14 cellular contexts compared by ENCODE assay signal in genomic region chr1:230976360-230976759, GRCh38. TPM values are rescaled to one million over a fixed set of nuclear protein-coding genes. Genes with fewer than 3 reads are reported as not detected.
A peak's percentile ranks its signal among the peaks of the same experiment; 100 is the strongest.
DNase-seq lines count a peak whose midpoint lies in the region; ATAC-seq and TF ChIP-seq lines count a peak whose summit lies in the region.
"Had no signal": no experiment of that assay in that cellular context is flagged by ENCODE, and none has a peak within 500 bp of the region (broad histone marks: within the 10 kb centered on the region; RNA-seq: fewer than 3 reads in every experiment).

No MANE protein-coding gene starts in this region.

- no peak for ATAC-seq in activated T-helper 17 cell treated with anti-CD3 and anti-CD28 coated beads, Interleukin-2, amount 50 U/mL, for 72 hours (replicated peaks)
- ATAC-seq in naive thymus-derived CD8-positive, alpha-beta T cell = no peak
- ATAC-seq in GM18517 (IDR thresholded peaks at IDR 0.05; ENCODE audit: unreplicated experiment) (no peak), GM19395 (IDR thresholded peaks at IDR 0.05; ENCODE audit: unreplicated experiment) (no peak)

- H3K9me3 Mint-ChIP-seq in activated T-helper 17 cell treated with anti-CD3 and anti-CD28 coated beads, Interleukin-2, amount 50 U/mL, for 72 hours = no peaks in the 10 kb centered on the region
- H3K9me3 Mint-ChIP-seq in naive thymus-derived CD8-positive, alpha-beta T cell = no peaks in the 10 kb centered on the region

- no peaks in the 10 kb centered on the region for H3K9me3 ChIP-seq in BLaER1 treated with 17β-estradiol and CSF1 and Interleukin-3, amounts not matched to agents 10 nM and 100 nM (replicated peaks in 1 of 11)
- H3K9me3 ChIP-seq in HEK293 (ENCODE audit: control insufficient read depth, insufficient read depth, low read depth, low read length) = no peaks in the 10 kb centered on the region
- H3K9me3 ChIP-seq: adrenal gland had no signal

- peak overlapping the region in 2 of 11 experiments; percentile 71 to 79; a peak in 4 of 22 replicates for H3K27ac ChIP-seq in BLaER1 treated with 17β-estradiol and CSF1 and Interleukin-3, amounts not matched to agents 10 nM and 100 nM
- no peak overlapping the region for H3K27ac ChIP-seq in HEK293 (ENCODE audit: extremely low read depth, low read depth, low read length)

- H3K4me3 ChIP-seq in BLaER1 treated with 17β-estradiol and CSF1 and Interleukin-3, amounts not matched to agents 10 nM and 100 nM = no peak overlapping the region
- H3K4me3 ChIP-seq in HEK293 (ENCODE audit: low read depth, low read length) = no peak overlapping the region

- no peak for TF ChIP-seq CTCF in HEK293 (tag by site-specific recombination; IDR thresholded peaks at IDR 0.05)

- peak overlapping the region; percentile 98 for H3K27ac Mint-ChIP-seq in activated T-helper 17 cell treated with anti-CD3 and anti-CD28 coated beads, Interleukin-2, amount 50 U/mL, for 72 hours
- H3K27ac Mint-ChIP-seq in naive thymus-derived CD8-positive, alpha-beta T cell = peak overlapping the region in 8 of 10 donors; percentile 47 to 99 (median 98)

- H3K36me3 ChIP-seq in BLaER1 treated with 17β-estradiol and CSF1 and Interleukin-3, amounts not matched to agents 10 nM and 100 nM = peaks cover 6 to 25% (median 13%) of the 10 kb centered on the region in 11 experiments; a peak in 16 of 22 replicates
- H3K36me3 ChIP-seq in HEK293 (ENCODE audit: control insufficient read depth in 2 of 2, insufficient read depth in 1 of 2, low read length in 2 of 2) = peaks cover 12 to 24% of the 10 kb centered on the region in 2 experiments; a peak in 2 of 3 replicates

- CTCF ChIA-PET in HEK293 (lab: Yijun Ruan, JAX) = interaction anchor here (0.5 to 0.6 kb wide), 2 partner anchors 53 to 347 kb away, joined by 3 read pairs; no protein-coding TSS in a partner anchor

- DNase-seq in naive thymus-derived CD8-positive, alpha-beta T cell = no peak
- DNase-seq in NCI-H526 (lab: John Stamatoyannopoulos, UW) (no peak), DMS79 (lab: John Stamatoyannopoulos, UW) (no peak)
- DNase-seq: adrenal gland, AML-193, KG1, NCI-H1417 treated with DMSO at 0.1 percent for 48 hours, NCI-H226, SHP77 treated with DMSO at 0.1 percent for 48 hours had no signal

- H4K20me1 ChIP-seq in BLaER1 treated with 17β-estradiol and CSF1 and Interleukin-3, amounts not matched to agents 10 nM and 100 nM = peaks cover 0 to 19% (median 0%) of the 10 kb centered on the region in 11 experiments; a peak in 3 of 22 replicates

- H3K4me3 Mint-ChIP-seq in activated T-helper 17 cell treated with anti-CD3 and anti-CD28 coated beads, Interleukin-2, amount 50 U/mL, for 72 hours = peak overlapping the region; percentile 98
- H3K4me3 Mint-ChIP-seq in naive thymus-derived CD8-positive, alpha-beta T cell = peak overlapping the region in 8 of 10 donors; percentile 34 to 100 (median 98)

- H3K27me3 Mint-ChIP-seq in activated T-helper 17 cell treated with anti-CD3 and anti-CD28 coated beads, Interleukin-2, amount 50 U/mL, for 72 hours = no peaks in the 10 kb centered on the region
- H3K27me3 Mint-ChIP-seq in naive thymus-derived CD8-positive, alpha-beta T cell = no peaks in the 10 kb centered on the region

- H3K36me3 Mint-ChIP-seq in activated T-helper 17 cell treated with anti-CD3 and anti-CD28 coated beads, Interleukin-2, amount 50 U/mL, for 72 hours (ENCODE audit: low read depth) = peaks cover 17% of the 10 kb centered on the region
- H3K36me3 Mint-ChIP-seq in naive thymus-derived CD8-positive, alpha-beta T cell = peaks cover 0 to 10% (median 2%) of the 10 kb centered on the region in 3 donors

- H3K9ac ChIP-seq in BLaER1 treated with 17β-estradiol and CSF1 and Interleukin-3, amounts not matched to agents 10 nM and 100 nM = peak overlapping the region in 2 of 11 experiments; percentile 77 to 84; a peak in 1 of 22 replicates

- H3K27me3 ChIP-seq in BLaER1 treated with 17β-estradiol and CSF1 and Interleukin-3, amounts not matched to agents 10 nM and 100 nM = no peaks in the 10 kb centered on the region
- H3K27me3 ChIP-seq: adrenal gland had no signal

- H3K4me1 Mint-ChIP-seq in activated T-helper 17 cell treated with anti-CD3 and anti-CD28 coated beads, Interleukin-2, amount 50 U/mL, for 72 hours = peaks cover 44% of the 10 kb centered on the region
- H3K4me1 Mint-ChIP-seq in naive thymus-derived CD8-positive, alpha-beta T cell = peaks cover 44 to 60% (median 56%) of the 10 kb centered on the region in 4 donors

- POLR2A ChIA-PET in HEK293 (lab: Yijun Ruan, JAX) = interaction anchor here (1.4 kb wide), 1 partner anchor 62 kb away, joined by 5 read pairs; no protein-coding TSS in a partner anchor
- POLR2A ChIA-PET in naive thymus-derived CD8-positive, alpha-beta T cell (lab: Charles Lee) = interaction anchor here (1.3 to 3.6 kb wide), 3 partner anchors 9 to 77 kb away, joined by 3 to 25 read pairs (median 4); partner anchors contain the start of gene FAM89A

- H3K4me2 ChIP-seq in BLaER1 treated with 17β-estradiol and CSF1 and Interleukin-3, amounts not matched to agents 10 nM and 100 nM = peak overlapping the region; percentile 82 to 97 (median 89); a peak in 21 of 22 replicates

- H3K4me1 ChIP-seq in BLaER1 treated with 17β-estradiol and CSF1 and Interleukin-3, amounts not matched to agents 10 nM and 100 nM = peaks cover 59 to 74% (median 65%) of the 10 kb centered on the region in 10 experiments
- peaks cover 6% of the 10 kb centered on the region; the same call in 1 of the 2 replicates for H3K4me1 ChIP-seq in HEK293 (ENCODE audit: control insufficient read depth, insufficient read depth, low read length)

TF ChIP-seq in HEK293, 187 proteins besides CTCF, POLR2A, EP300 and RAD21:
- TF ChIP-seq SCRT2 (tag by site-specific recombination; IDR thresholded peaks at IDR 0.05) (peak; percentile 63), PRDM2 (tag by site-specific recombination; IDR thresholded peaks at IDR 0.05; ENCODE audit: borderline replicate concordance) (no peak)

RNA-seq across cellular contexts. Expression of gene TTC13, which starts 2.3 kb away (rescaled TPM):
- 10 to 100 TPM; 13.3 to 22.0 TPM for total RNA-seq in activated T-helper 17 cell treated with anti-CD3 and anti-CD28 coated beads, Interleukin-2, amount 50 U/mL, for 72 hours
- total RNA-seq in naive thymus-derived CD8-positive, alpha-beta T cell = 10 to 100 TPM; 46.6 to 50.0 TPM
- 10 to 100 TPM in 1 of 3 donors, 1 to 10 TPM in 2; 6.9 to 10.4 (median 8.0) TPM for polyA plus RNA-seq in naive thymus-derived CD8-positive, alpha-beta T cell

RNA-seq across cellular contexts. Expression of gene ARV1, which starts 2.5 kb away (rescaled TPM):
- total RNA-seq in activated T-helper 17 cell treated with anti-CD3 and anti-CD28 coated beads, Interleukin-2, amount 50 U/mL, for 72 hours = 10 to 100 TPM in 1 of 2 donors, 1 to 10 TPM in 1; 8.9 to 15.4 TPM
- total RNA-seq in naive thymus-derived CD8-positive, alpha-beta T cell = 10 to 100 TPM; 10.6 to 13.4 TPM
- 10 to 100 TPM; 30.1 to 35.2 (median 30.9) TPM for polyA plus RNA-seq in naive thymus-derived CD8-positive, alpha-beta T cell
